Comparison of ENCODE assay signal across 29 cellular contexts in the genomic region with DNA sequence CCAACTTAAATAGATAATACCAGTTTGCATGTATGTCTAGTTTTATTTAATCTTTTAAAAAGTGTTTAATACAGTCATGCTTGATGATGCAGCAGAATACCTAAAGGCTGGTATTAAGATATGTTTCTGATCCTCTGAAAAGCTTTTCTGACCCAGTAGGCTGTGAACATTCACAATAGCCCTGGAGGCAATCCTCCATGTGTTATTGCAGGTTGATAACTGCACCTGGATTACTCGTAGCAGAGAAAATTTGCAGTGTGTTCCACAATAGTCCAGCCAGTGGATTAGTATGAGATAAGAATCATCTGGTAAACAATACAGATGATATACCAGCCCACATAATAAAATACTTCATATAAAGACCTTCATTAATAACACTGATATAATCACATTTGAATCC.
"Had no signal": no experiment of that assay in that cellular context is flagged by ENCODE, and none has a peak within 500 bp of the region (broad histone marks: within the 10 kb centered on the region; RNA-seq: fewer than 3 reads in every experiment).

No MANE protein-coding gene starts in this region.

- DNase-seq: activated B cell treated with CpG ODN at 0.5 μM for 24 hours; activated CD4-positive, alpha-beta memory T cell treated with anti-CD3 and anti-CD28 coated beads for 36 hours; activated CD4-positive, alpha-beta T cell treated with anti-CD3 and anti-CD28 coated beads for 4 hours; activated CD4-positive, alpha-beta T cell treated with anti-CD3 and anti-CD28 coated beads, Interleukin-2, amount 10 ng/mL, durations not matched to agents 24 days and 14 days; activated CD4-positive, alpha-beta T cell treated with anti-CD3 and anti-CD28 coated beads, Interleukin-2, amount 50 U/mL, for 1 hour; activated CD4-positive, alpha-beta T cell treated with anti-CD3 and anti-CD28 coated beads, Interleukin-2, amount 50 U/mL, for 4 hours; activated CD4-positive, CD25-positive, alpha-beta regulatory T cell treated with anti-CD3 and anti-CD28 coated beads, Interleukin-2, amount 50 U/mL, for 72 hours; activated CD8-positive, alpha-beta memory T cell treated with anti-CD3 and anti-CD28 coated beads, Interleukin-2, amount 50 U/mL, for 4 hours; activated CD8-positive, alpha-beta T cell treated with anti-CD3 and anti-CD28 coated beads for 36 hours; activated effector memory CD4-positive, alpha-beta T cell treated with anti-CD3 and anti-CD28 coated beads, Interleukin-2, amount 50 U/mL, for 16 hours; activated gamma-delta T cell treated with Interleukin-2 at 50 U/mL for 16 hours; activated naive CD4-positive, alpha-beta T cell; activated naive CD4-positive, alpha-beta T cell treated with anti-CD3 and anti-CD28 coated beads for 36 hours; activated naive CD4-positive, alpha-beta T cell treated with anti-CD3 and anti-CD28 coated beads, Interleukin-2, amount 50 U/mL, for 16 hours; activated naive CD8-positive, alpha-beta T cell treated with anti-CD3 and anti-CD28 coated beads for 36 hours; activated T-cell treated with anti-CD3 and anti-CD28 coated beads for 4 hours; activated T-cell treated with anti-CD3 and anti-CD28 coated beads, Interleukin-2, amount 50 U/mL, for 1 hour; activated T-cell treated with anti-CD3 and anti-CD28 coated beads, Interleukin-2, amount 50 U/mL, for 4 hours; activated T-cell treated with anti-CD3 and anti-CD28 coated beads, Interleukin-2, amount 50 U/mL, for 72 hours; adrenal gland; amygdala; anterior cingulate cortex; caudate nucleus; cerebellar nuclear complex; T-helper 2 cell; T-helper 9 cell had no signal

- H3K4me3 ChIP-seq: adrenal gland, ascending aorta, cardiac muscle cell had no signal

- H3K9me3 ChIP-seq: adrenal gland, ascending aorta had no signal

- H3K36me3 ChIP-seq: adrenal gland, ascending aorta, cardiac muscle cell had no signal

- H3K27ac ChIP-seq: adrenal gland, ascending aorta, cardiac muscle cell, VCaP had no signal
